ENCODE assay signal across 7 cellular contexts in genomic region chr11:128715691-128716153, GRCh38. TPM values are rescaled to one million over a fixed set of nuclear protein-coding genes. Genes with fewer than 3 reads are reported as not detected.
DNase-seq lines count a peak whose midpoint lies in the region; ATAC-seq and TF ChIP-seq lines count a peak whose summit lies in the region.

No MANE protein-coding gene starts in this region.

- no peaks in the 10 kb centered on the region for H3K27me3 Mint-ChIP-seq in activated B cell treated with CpG ODN at 0.5 μM for 24 hours

- DNase-seq in HL-60 (ENCODE audit: low read depth in 1 of 2, low spot score in 1 of 2) (no peak), activated B cell treated with CpG ODN at 0.5 μM for 24 hours (no peak), left ventricle myocardium superior (no peak), SJCRH30 (no peak), NCI-H2227 treated with DMSO at 0.1 percent for 48 hours (lab: John Stamatoyannopoulos, UW) (no peak), GDM1 (lab: John Stamatoyannopoulos, UW) (no peak)

- no peak for TF ChIP-seq CTCF in HL-60 (IDR thresholded peaks at IDR 0.05; ENCODE audit: insufficient read depth, low read length)
- no peak for TF ChIP-seq CTCF in activated B cell treated with CpG ODN at 0.5 μM for 24 hours (IDR thresholded peaks at IDR 0.05)

- H3K4me3 ChIP-seq in HL-60 (replicated peaks; ENCODE audit: insufficient read depth, low read length) (no peak overlapping the region), stomach smooth muscle (ENCODE audit: low read length in 2 of 2) (peak overlapping the region in 1 of 2 donors; percentile 47), SJCRH30 (no peak overlapping the region)

- H3K9ac ChIP-seq in stomach smooth muscle (ENCODE audit: low read length in 2 of 2): no peak overlapping the region

- peaks cover 28% of the 10 kb centered on the region for H3K4me1 ChIP-seq in stomach smooth muscle (ENCODE audit: control insufficient read depth, insufficient read depth, low read length)
- 0 out of 2 replicates have a peak, but pooled peaks cover 5% of the 10 kb centered on the region for H3K4me1 ChIP-seq in SJCRH30

- CTCF ChIA-PET in activated B cell treated with CpG ODN at 0.5 μM for 24 hours (lab: Charles Lee): interaction anchor here (1.0 kb wide), 1 partner anchor 543 kb away, joined by 3 read pairs; no protein-coding TSS in a partner anchor

- POLR2A ChIA-PET in activated B cell treated with CpG ODN at 0.5 μM for 24 hours (lab: Charles Lee): interaction anchor here (1.2 to 5.4 kb wide), 7 partner anchors 10 to 116 kb away, joined by 3 to 58 read pairs (median 6); partner anchors contain the start of gene FLI1

- no peaks in the 10 kb centered on the region for H3K9me3 ChIP-seq in stomach smooth muscle (ENCODE audit: control insufficient read depth in 2 of 2, low read length in 2 of 2)
- H3K9me3 ChIP-seq in SJCRH30 (replicated peaks): no peaks in the 10 kb centered on the region

- intact Hi-C loops in activated B cell treated with CpG ODN at 0.5 μM for 24 hours (cut with micrococcal nuclease) (loop anchor here (5.0 kb wide), 1 partner anchor 42 kb away; no protein-coding TSS in a partner anchor), left ventricle myocardium superior (cut with micrococcal nuclease) (no loop called here)

- peaks cover 8% of the 10 kb centered on the region for H3K36me3 Mint-ChIP-seq in activated B cell treated with CpG ODN at 0.5 μM for 24 hours (ENCODE audit: low read depth)

- no peaks in the 10 kb centered on the region for H3K27me3 ChIP-seq in HL-60 (ENCODE audit: insufficient read depth, poor library complexity, severe bottlenecking)
- no peaks in the 10 kb centered on the region for H3K27me3 ChIP-seq in stomach smooth muscle (ENCODE audit: control insufficient read depth in 1 of 2, insufficient read depth in 2 of 2, low read length in 2 of 2)
- no peaks in the 10 kb centered on the region for H3K27me3 ChIP-seq in SJCRH30

- H3K27ac ChIP-seq in HL-60 (replicated peaks) (peak overlapping the region; percentile 92), stomach smooth muscle (ENCODE audit: low read length) (peak overlapping the region; percentile 58), SJCRH30 (no peak overlapping the region)

- H3K27ac Mint-ChIP-seq in activated B cell treated with CpG ODN at 0.5 μM for 24 hours: peak overlapping the region; percentile 98

- peak overlapping the region; percentile 73 for H3K4me3 Mint-ChIP-seq in activated B cell treated with CpG ODN at 0.5 μM for 24 hours

- H3K36me3 ChIP-seq in stomach smooth muscle (ENCODE audit: control insufficient read depth in 2 of 2, insufficient read depth in 2 of 2, low read length in 2 of 2) (no peaks in the 10 kb centered on the region), SJCRH30 (no peaks in the 10 kb centered on the region)

- ATAC-seq in activated B cell treated with CpG ODN at 0.5 μM for 24 hours (ENCODE audit: low read depth): no peak
- peak; percentile 67 for ATAC-seq in left ventricle myocardium superior

- no peaks in the 10 kb centered on the region for H3K9me3 Mint-ChIP-seq in activated B cell treated with CpG ODN at 0.5 μM for 24 hours

- H3K4me1 Mint-ChIP-seq in activated B cell treated with CpG ODN at 0.5 μM for 24 hours: peaks cover 97% of the 10 kb centered on the region

RNA-seq across cellular contexts. Expression of gene FLI1, which starts 21.9 kb away (rescaled TPM):
- 64.9 and 69.2 TPM in 2 replicates for total RNA-seq in activated B cell treated with CpG ODN at 0.5 μM for 24 hours
- 18.9 TPM for total RNA-seq in left ventricle myocardium superior
- total RNA-seq in SJCRH30 (2014; rRNA removed; shearing (Covaris generic)): 3.2 and 4.1 TPM in 2 replicates
